ENCODE assay signal across 8 cellular contexts in genomic region chr11:95835768-95836488, GRCh38. TPM values are rescaled to one million over a fixed set of nuclear protein-coding genes. Genes with fewer than 3 reads are reported as not detected.
DNase-seq lines count a peak whose midpoint lies in the region; ATAC-seq and TF ChIP-seq lines count a peak whose summit lies in the region.

No MANE protein-coding gene starts in this region.

- DNase-seq in BJ (ENCODE audit: low read depth) (peak; percentile 54), NCI-H345 (lab: John Stamatoyannopoulos, UW) (peak; percentile 72), choroid plexus epithelial cell (ENCODE audit: low read depth) (peak; percentile 97)
- DNase-seq in activated CD4-positive, alpha-beta T cell treated with anti-CD3 and anti-CD28 coated beads for 24 hours (ENCODE audit: low read depth in 2 of 2), result peak; percentile 18 to 36
- peak; percentile 24 to 44 (median 32) for DNase-seq in stimulated activated CD4-positive, alpha-beta T cell treated with anti-CD3 and anti-CD28 coated beads, TNF-alpha, amount 100 ng/mL, for 24 hours (ENCODE audit: low read depth in 3 of 3)

- CTCF ChIA-PET in BJ (lab: Yijun Ruan, JAX), result interaction anchor here (0.6 to 3.0 kb wide), 24 partner anchors 9 to 591 kb away, joined by 3 to 17 read pairs (median 3); partner anchors contain the start of genes CCDC82, CEP57, FAM76B and JRKL

- H3K27me3 ChIP-seq in BJ (ENCODE audit: control insufficient read depth, insufficient read depth, low read length), result no peaks in the 10 kb centered on the region
- H3K27me3 ChIP-seq in liver (ENCODE audit: control insufficient read depth in 4 of 4, insufficient read depth in 4 of 4, low read length in 3 of 4), result no peaks in the 10 kb centered on the region

- ATAC-seq in GM19023 (IDR thresholded peaks at IDR 0.05; ENCODE audit: unreplicated experiment) (peak; percentile 95), HG03280 (IDR thresholded peaks at IDR 0.05; ENCODE audit: unreplicated experiment) (peak; percentile 90)

- no peak overlapping the region for H3K4me3 ChIP-seq in BJ (ENCODE audit: low read depth, low read length)
- H3K4me3 ChIP-seq in choroid plexus epithelial cell (ENCODE audit: low read depth, low read length), result no peak overlapping the region
- H3K4me3 ChIP-seq in liver (ENCODE audit: low read depth in 1 of 3, low read length in 3 of 3), result no peak overlapping the region

- POLR2A ChIA-PET in BJ (lab: Charles Lee), result no interaction called here

- H3K4me1 ChIP-seq in liver (ENCODE audit: control insufficient read depth in 4 of 4, insufficient read depth in 4 of 4, low read length in 3 of 4), result no peaks in the 10 kb centered on the region

- no peaks in the 10 kb centered on the region for H3K9me3 ChIP-seq in liver (ENCODE audit: control insufficient read depth in 4 of 4, low read length in 3 of 4)

- WGBS in liver, result 8% methylated on average over 3 of the region's 3 CpGs

- TF ChIP-seq RAD21 in liver (IDR thresholded peaks at IDR 0.05), result peak; percentile 90 to 93

- no peak overlapping the region for H3K27ac ChIP-seq in liver (ENCODE audit: low read depth in 1 of 2, low read length in 2 of 2)

- H3K36me3 ChIP-seq in BJ (ENCODE audit: control insufficient read depth, insufficient read depth, low read length), result no peaks in the 10 kb centered on the region
- peaks cover 3 to 35% (median 17%) of the 10 kb centered on the region in 4 donors for H3K36me3 ChIP-seq in liver (ENCODE audit: control insufficient read depth in 4 of 4, insufficient read depth in 3 of 4, low read depth in 1 of 4, low read length in 3 of 4)

- H3K9ac ChIP-seq in liver (ENCODE audit: low read depth in 1 of 2, low read length in 2 of 2), result no peak overlapping the region

- TF ChIP-seq CTCF in BJ (IDR thresholded peaks at IDR 0.05; ENCODE audit: insufficient read depth, low read depth, low read length) (peak; percentile 86), choroid plexus epithelial cell (conservative IDR thresholded peaks at IDR 0.05; ENCODE audit: low read depth, low read length) (peak; percentile 94), liver (IDR thresholded peaks at IDR 0.05; ENCODE audit: low read depth, low read length, missing input control) (peak; percentile 83)

TF ChIP-seq in liver, 16 proteins besides CTCF, POLR2A, EP300 and RAD21:
- TF ChIP-seq FOXA1 (IDR thresholded peaks at IDR 0.05) (no peak), SP1 (IDR thresholded peaks at IDR 0.05) (no peak), HNF4G (IDR thresholded peaks at IDR 0.05) (no peak), JUND (IDR thresholded peaks at IDR 0.05) (no peak), ZBTB33 (IDR thresholded peaks at IDR 0.05) (no peak), MAX (IDR thresholded peaks at IDR 0.05) (no peak), TAF1 (conservative IDR thresholded peaks at IDR 0.05) (no peak), REST (IDR thresholded peaks at IDR 0.05) (no peak), EGR1 (IDR thresholded peaks at IDR 0.05; ENCODE audit: low read depth in 2 of 2) (no peak), YY1 (IDR thresholded peaks at IDR 0.05) (no peak), NR2F2 (IDR thresholded peaks at IDR 0.05) (no peak), RXRA (IDR thresholded peaks at IDR 0.05) (no peak), FOXA2 (IDR thresholded peaks at IDR 0.05) (no peak), GABPA (IDR thresholded peaks at IDR 0.05 in 1 of 2, conservative IDR thresholded peaks at IDR 0.05 in 1 of 2) (no peak)
- TF ChIP-seq, protein P1, sequence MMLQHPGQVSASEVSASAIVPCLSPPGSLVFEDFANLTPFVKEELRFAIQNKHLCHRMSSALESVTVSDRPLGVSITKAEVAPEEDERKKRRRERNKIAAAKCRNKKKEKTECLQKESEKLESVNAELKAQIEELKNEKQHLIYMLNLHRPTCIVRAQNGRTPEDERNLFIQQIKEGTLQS (IDR thresholded peaks at IDR 0.05), result no peak

RNA-seq across cellular contexts. Expression of gene CEP57, which starts 45.6 kb away (rescaled TPM):
- polyA plus RNA-seq in BJ (2011; rRNA removed) (18.3 and 27.9 TPM in 2 replicates), liver (10 to 100 TPM; 11.2 to 32.8 TPM)
- polyA minus RNA-seq in BJ (2011; rRNA and poly(A)+ RNA removed), result 8.3 and 10.5 TPM in 2 replicates
- total RNA-seq in liver, result 10 to 100 TPM; 30.6 to 31.5 TPM

RNA-seq across cellular contexts. Expression of gene FAM76B, which starts 46.3 kb away (rescaled TPM):
- polyA plus RNA-seq in BJ (2011; rRNA removed) (9.4 and 19.9 TPM in 2 replicates), liver (10 to 100 TPM in 1 of 2 donors, 1 to 10 TPM in 1; 5.0 to 21.5 TPM)
- polyA minus RNA-seq in BJ (2011; rRNA and poly(A)+ RNA removed), result 4.7 and 5.2 TPM in 2 replicates
- total RNA-seq in liver, result 10 to 100 TPM; 17.1 to 62.9 TPM

Comparison
In these comparisons a context has a peak if more than half of its experiments do, and no peak if none do; other contexts are left out.
1. DNase-seq: peak in every context shown above with its lines; median percentile 97 in choroid plexus epithelial cell; 72 in NCI-H345; 54 in BJ; 32 in stimulated activated CD4-positive, alpha-beta T cell treated with anti-CD3 and anti-CD28 coated beads, TNF-alpha, amount 100 ng/mL, for 24 hours; 27 in activated CD4-positive, alpha-beta T cell treated with anti-CD3 and anti-CD28 coated beads for 24 hours.